ENCODE assay signal across 22 cellular contexts in the genomic region with DNA sequence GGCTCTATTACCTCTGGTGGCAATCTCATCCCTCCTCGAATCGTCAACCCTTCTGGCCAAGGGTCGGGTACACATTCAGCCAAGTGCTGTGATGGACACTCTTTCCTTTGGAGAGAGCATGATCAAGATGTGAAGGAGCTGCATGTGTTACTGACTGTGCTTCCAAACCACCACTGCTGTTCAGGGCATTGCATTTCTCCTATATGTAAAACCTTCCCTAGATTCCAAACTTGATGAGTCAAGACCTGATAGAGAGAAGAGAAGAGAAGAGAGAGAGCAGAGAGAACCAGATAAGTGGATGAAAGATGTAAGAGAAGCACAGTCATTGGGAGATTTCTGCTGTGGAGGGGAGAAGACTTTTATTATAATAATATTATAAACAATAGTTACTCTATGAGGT.
DNase-seq lines count a peak whose midpoint lies in the region; TF ChIP-seq lines count a peak whose summit lies in the region.
"Had no signal": no experiment of that assay in that cellular context is flagged by ENCODE, and none has a peak within 500 bp of the region (broad histone marks: within the 10 kb centered on the region; RNA-seq: fewer than 3 reads in every experiment).

No MANE protein-coding gene starts in this region.

- no peaks in the 10 kb centered on the region for H3K36me3 ChIP-seq in A673 (ENCODE audit: insufficient read depth, low read length, poor library complexity, severe bottlenecking)
- H3K36me3 ChIP-seq: adrenal gland, colonic mucosa, left lung had no signal

- peak; percentile 68 for DNase-seq in ELR (ENCODE audit: low read depth)
- DNase-seq in RWPE1 (ENCODE audit: low spot score) = no peak
- DNase-seq in dorsolateral prefrontal cortex = no peak
- DNase-seq in osteocyte (ENCODE audit: extremely low spot score, unreplicated experiment) = no peak
- DNase-seq in A673 (ENCODE audit: low spot score) = no peak
- DNase-seq in stimulated activated naive CD4-positive, alpha-beta T cell treated with Interleukin-2 at 50 U/mL for 16 hours (lab: John Stamatoyannopoulos, UW) = no peak
- no peak for DNase-seq in hippocampal formation (lab: John Stamatoyannopoulos, UW)
- DNase-seq in lower leg skin (ENCODE audit: low spot score in 2 of 2) = no peak
- DNase-seq: activated CD4-positive, alpha-beta T cell treated with anti-CD3 and anti-CD28 coated beads, Interleukin-2, amount 10 ng/mL, durations not matched to agents 7 days and 5 days; activated effector memory CD4-positive, alpha-beta T cell treated with Interleukin-2 at 50 U/mL for 16 hours; adrenal gland; AML-193; colonic mucosa; DMS79; foreskin melanocyte; left lung; NCI-H1105; NCI-H69; retina; Right ventricle myocardium superior; T-cell; testis had no signal

- TF ChIP-seq CTCF in RWPE1 (conservative IDR thresholded peaks at IDR 0.05; ENCODE audit: low read depth) (no peak), dorsolateral prefrontal cortex (IDR thresholded peaks at IDR 0.05 in 54 of 56, conservative IDR thresholded peaks at IDR 0.05 in 2 of 56; ENCODE audit: low read depth in 1 of 56, partially characterized antibody in 56 of 56) (no peak), osteocyte (IDR thresholded peaks at IDR 0.05) (no peak), A673 (conservative IDR thresholded peaks at IDR 0.05; ENCODE audit: low read depth, low read length) (no peak), lower leg skin (IDR thresholded peaks at IDR 0.05) (no peak)

- no peaks in the 10 kb centered on the region for H3K9me3 ChIP-seq in A673 (ENCODE audit: low read depth, low read length, poor library complexity, severe bottlenecking)
- H3K9me3 ChIP-seq: adrenal gland, colonic mucosa, left lung, testis had no signal

- H3K27ac ChIP-seq in RWPE1 = peak overlapping the region; percentile 62
- peak overlapping the region in 41 of 59 donors; percentile 7 to 84 (median 60) for H3K27ac ChIP-seq in dorsolateral prefrontal cortex
- no peak overlapping the region for H3K27ac ChIP-seq in A673 (ENCODE audit: low read depth, low read length, poor library complexity, severe bottlenecking)
- H3K27ac ChIP-seq: adrenal gland, colonic mucosa had no signal

- TF ChIP-seq POLR2A in lower leg skin (IDR thresholded peaks at IDR 0.05) = no peak

- H3K9me3 Mint-ChIP-seq in osteocyte (ENCODE audit: unreplicated experiment) = no peaks in the 10 kb centered on the region
- H3K9me3 Mint-ChIP-seq: activated CD4-positive, alpha-beta T cell treated with anti-CD3 and anti-CD28 coated beads, Interleukin-2, amount 10 ng/mL, durations not matched to agents 7 days and 5 days; T-cell had no signal

- H3K27me3 ChIP-seq in dorsolateral prefrontal cortex = no peaks in the 10 kb centered on the region
- no peaks in the 10 kb centered on the region for H3K27me3 ChIP-seq in A673 (replicated peaks; ENCODE audit: insufficient read depth, low read depth, low read length, poor library complexity)
- H3K27me3 ChIP-seq: adrenal gland, colonic mucosa, left lung, testis had no signal

- no peaks in the 10 kb centered on the region for H3K36me3 Mint-ChIP-seq in osteocyte (ENCODE audit: unreplicated experiment)

- POLR2A ChIA-PET in RWPE1 (lab: Yijun Ruan, JAX; ENCODE audit: low non-redundant PET) = no interaction called here
- POLR2A ChIA-PET in A673 (lab: Charles Lee; ENCODE audit: low non-redundant PET) = no interaction called here

- H3K27me3 Mint-ChIP-seq in osteocyte (ENCODE audit: unreplicated experiment) = no peaks in the 10 kb centered on the region
- H3K27me3 Mint-ChIP-seq: activated CD4-positive, alpha-beta T cell treated with anti-CD3 and anti-CD28 coated beads, Interleukin-2, amount 10 ng/mL, durations not matched to agents 7 days and 5 days; T-cell had no signal

- no TSS peak for BruUV-seq in A673 (replicated peaks; lab: Mats Ljungman, UMichigan)

- CTCF ChIA-PET in RWPE1 (lab: Yijun Ruan, JAX) (no interaction called here), A673 (lab: Charles Lee) (no interaction called here)

- 43 to 61% methylated on average over 3 of the region's 3 CpGs for WGBS in lower leg skin, 2 donors

- no peak overlapping the region for H3K4me3 Mint-ChIP-seq in osteocyte (ENCODE audit: unreplicated experiment)
- H3K4me3 Mint-ChIP-seq: activated CD4-positive, alpha-beta T cell treated with anti-CD3 and anti-CD28 coated beads, Interleukin-2, amount 10 ng/mL, durations not matched to agents 7 days and 5 days; T-cell had no signal

- peak overlapping the region; percentile 72 for H3K27ac Mint-ChIP-seq in osteocyte (ENCODE audit: unreplicated experiment)
- H3K27ac Mint-ChIP-seq: activated CD4-positive, alpha-beta T cell treated with anti-CD3 and anti-CD28 coated beads, Interleukin-2, amount 10 ng/mL, durations not matched to agents 7 days and 5 days; T-cell had no signal

- H3K4me3 ChIP-seq in dorsolateral prefrontal cortex (no peak overlapping the region), A673 (ENCODE audit: low read depth, low read length, poor library complexity, severe bottlenecking) (no peak overlapping the region), lower leg skin (ENCODE audit: low read depth, poor library complexity, severe bottlenecking) (no peak overlapping the region)
- H3K4me3 ChIP-seq: adrenal gland, colonic mucosa, left lung, testis had no signal

- intact Hi-C loops in dorsolateral prefrontal cortex (cut with DNase I) = no loop called here
- intact Hi-C loops in A673 (cut with micrococcal nuclease; ENCODE audit: unreplicated experiment) = no loop called here
- intact Hi-C loops in lower leg skin (cut with DNase I; ENCODE audit: low total_unique reads) = no loop called here

- H3K4me1 ChIP-seq in A673 (ENCODE audit: insufficient read depth, low read length, poor library complexity, severe bottlenecking) = peaks cover 27% of the 10 kb centered on the region
- H3K4me1 ChIP-seq: adrenal gland, colonic mucosa had no signal

- peaks cover 24% of the 10 kb centered on the region for H3K4me1 Mint-ChIP-seq in osteocyte (ENCODE audit: unreplicated experiment)
- H3K4me1 Mint-ChIP-seq: activated CD4-positive, alpha-beta T cell treated with anti-CD3 and anti-CD28 coated beads, Interleukin-2, amount 10 ng/mL, durations not matched to agents 7 days and 5 days; T-cell had no signal
